In the genomic region with DNA sequence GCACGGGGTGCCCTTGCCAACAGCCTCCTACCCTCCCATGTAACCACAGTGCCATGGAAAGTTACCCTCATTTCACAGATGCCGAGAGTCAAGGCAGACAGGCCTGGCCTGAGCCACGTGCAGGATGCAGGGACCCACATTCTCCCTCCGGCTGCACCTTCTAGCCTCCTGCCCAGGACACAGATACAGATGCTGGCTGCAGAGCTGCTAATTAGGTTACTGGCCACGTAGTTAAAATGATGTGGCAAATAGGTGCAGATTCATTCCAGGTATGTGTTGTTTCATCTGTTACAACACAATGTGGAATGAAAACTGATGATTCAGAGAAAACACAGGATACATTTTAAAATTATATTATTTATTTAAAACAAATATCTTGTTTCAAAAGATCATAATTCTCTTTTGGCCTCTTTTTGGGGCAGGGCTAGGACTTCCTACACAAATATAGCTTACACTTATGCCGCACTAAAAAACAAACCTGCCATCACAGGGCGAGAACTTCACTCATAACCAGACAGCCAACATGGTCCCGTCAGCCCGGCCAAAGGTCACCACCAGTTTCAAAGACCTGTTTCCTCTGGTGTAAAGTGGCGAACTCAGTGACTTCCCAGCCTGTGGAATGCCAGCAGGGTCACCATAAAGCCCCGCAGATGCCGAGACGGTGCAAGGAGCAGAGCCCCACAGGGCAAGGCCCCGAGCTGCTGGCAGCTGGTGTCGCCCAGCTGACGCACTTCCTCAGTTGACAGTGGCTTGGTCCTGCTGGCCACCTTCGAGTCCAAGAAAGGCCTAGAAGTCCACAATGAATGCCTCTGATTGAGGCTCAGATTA, we compare ENCODE assay signal across 12 cellular contexts.
DNase-seq lines count a peak whose midpoint lies in the region; ATAC-seq, FAIRE-seq and TF ChIP-seq lines count a peak whose summit lies in the region.
"Had no signal": no experiment of that assay in that cellular context is flagged by ENCODE, and none has a peak within 500 bp of the region (broad histone marks: within the 10 kb centered on the region; RNA-seq: fewer than 3 reads in every experiment).

No MANE protein-coding gene starts in this region.

- peaks cover 52 to 73% (median 65%) of the 10 kb centered on the region in 3 donors for H3K4me1 Mint-ChIP-seq in naive B cell
- peaks cover 83% of the 10 kb centered on the region for H3K4me1 Mint-ChIP-seq in type B pancreatic cell (ENCODE audit: unreplicated experiment)

- ATAC-seq in naive B cell (ENCODE audit: low read depth in 2 of 2) (no peak), GM18861 (IDR thresholded peaks at IDR 0.05; ENCODE audit: unreplicated experiment) (no peak)

- H3K4me3 Mint-ChIP-seq in naive B cell (peak overlapping the region in 3 of 8 donors; percentile 52 to 70 (median 70)), type B pancreatic cell (peak overlapping the region; percentile 39)
- H3K4me3 Mint-ChIP-seq: activated T-cell treated with anti-CD3 and anti-CD28 coated beads, Interleukin-2, amount 50 U/mL, for 24 hours had no signal

- H3K9me2 ChIP-seq in MM.1S (replicated peaks; ENCODE audit: insufficient read depth, low read length), result no peaks in the 10 kb centered on the region

- H3K27ac Mint-ChIP-seq in naive B cell (peak overlapping the region in 5 of 6 donors; percentile 38 to 95 (median 78)), type B pancreatic cell (peak overlapping the region; percentile 75)
- H3K27ac Mint-ChIP-seq: activated T-cell treated with anti-CD3 and anti-CD28 coated beads, Interleukin-2, amount 50 U/mL, for 24 hours had no signal

- H3F3A ChIP-seq in MM.1S (ENCODE audit: insufficient read depth, low read length), result peaks cover 46% of the 10 kb centered on the region

- TF ChIP-seq CTCF in MM.1S (IDR thresholded peaks at IDR 0.05; ENCODE audit: low read length), result no peak
- no peak for TF ChIP-seq CTCF in bronchial epithelial cell (IDR thresholded peaks at IDR 0.05; ENCODE audit: insufficient read depth, low read length, severe bottlenecking)
- TF ChIP-seq CTCF in type B pancreatic cell (conservative IDR thresholded peaks at IDR 0.05), result no peak

- peak overlapping the region; percentile 68 for H3K4me2 ChIP-seq in MM.1S (ENCODE audit: low read depth, low read length)

- H3K9me3 ChIP-seq in MM.1S (replicated peaks; ENCODE audit: insufficient read depth, low read length), result no peaks in the 10 kb centered on the region
- H3K9me3 ChIP-seq: ovary had no signal

- H3K9me3 Mint-ChIP-seq in naive B cell (no peaks in the 10 kb centered on the region), type B pancreatic cell (no peaks in the 10 kb centered on the region)
- H3K9me3 Mint-ChIP-seq: activated T-cell treated with anti-CD3 and anti-CD28 coated beads, Interleukin-2, amount 50 U/mL, for 24 hours had no signal

- no peak for FAIRE-seq in bronchial epithelial cell (lab: Jason Lieb, UNC)

- H3K27ac ChIP-seq in MM.1S (ENCODE audit: low read length), result peak overlapping the region; percentile 98
- H3K27ac ChIP-seq: ovary had no signal

- peaks cover 56% of the 10 kb centered on the region for H3K79me2 ChIP-seq in MM.1S (ENCODE audit: low read length)

- H3K36me3 ChIP-seq in MM.1S (replicated peaks; ENCODE audit: insufficient read depth, low read length), result no peaks in the 10 kb centered on the region
- no peaks in the 10 kb centered on the region for H3K36me3 ChIP-seq in bronchial epithelial cell (ENCODE audit: control insufficient read depth, insufficient read depth, low read length)
- H3K36me3 ChIP-seq: ovary had no signal

- peaks cover 0 to 7% (median 0%) of the 10 kb centered on the region in 3 donors for H3K27me3 Mint-ChIP-seq in naive B cell
- H3K27me3 Mint-ChIP-seq in type B pancreatic cell, result no peaks in the 10 kb centered on the region

- H3K36me3 Mint-ChIP-seq in naive B cell (no peaks in the 10 kb centered on the region), type B pancreatic cell (peaks cover 9% of the 10 kb centered on the region)

- no peaks in the 10 kb centered on the region for H3K27me3 ChIP-seq in MM.1S (replicated peaks; ENCODE audit: insufficient read depth, low read length)
- no peaks in the 10 kb centered on the region for H3K27me3 ChIP-seq in bronchial epithelial cell (ENCODE audit: control insufficient read depth, insufficient read depth, low read length)
- H3K27me3 ChIP-seq: ovary had no signal

- peaks cover 54% of the 10 kb centered on the region for H3K4me1 ChIP-seq in MM.1S (ENCODE audit: low read length)

- H4K20me1 ChIP-seq in MM.1S (ENCODE audit: insufficient read depth, low read length), result no peaks in the 10 kb centered on the region

- DNase-seq in MM.1S (peak; percentile 56), bronchial epithelial cell (ENCODE audit: low read depth) (peak; percentile 50), naive B cell (no peak), type B pancreatic cell (ENCODE audit: extremely low spot score, unreplicated experiment) (no peak), retina (no peak), dedifferentiated amniotic fluid mesenchymal stem cell (ENCODE audit: extremely low spot score) (no peak), D341Med (ENCODE audit: low spot score) (no peak)
- DNase-seq: activated T-cell treated with anti-CD3 and anti-CD28 coated beads, Interleukin-2, amount 50 U/mL, for 24 hours; C1 segment of cervical spinal cord; ovary had no signal

- H3K9ac ChIP-seq in MM.1S (ENCODE audit: low read length), result peak overlapping the region; percentile 77

- H2AFZ ChIP-seq in MM.1S (ENCODE audit: low read length), result peak overlapping the region; percentile 49

- H3K4me3 ChIP-seq in MM.1S (ENCODE audit: low read length) (peak overlapping the region; percentile 51; the same call in 1 of the 2 replicates), bronchial epithelial cell (ENCODE audit: low read depth, low read length) (no peak overlapping the region)
- H3K4me3 ChIP-seq: lung, ovary had no signal

Comparison
In these comparisons a context has a peak if more than half of its experiments do, and no peak if none do; other contexts are left out.
1. DNase-seq: peak in MM.1S (single experiment) and bronchial epithelial cell (single experiment); none in naive B cell (single experiment), type B pancreatic cell (single experiment), retina (single experiment), dedifferentiated amniotic fluid mesenchymal stem cell (single experiment) and D341Med (single experiment).